In the genomic region with DNA sequence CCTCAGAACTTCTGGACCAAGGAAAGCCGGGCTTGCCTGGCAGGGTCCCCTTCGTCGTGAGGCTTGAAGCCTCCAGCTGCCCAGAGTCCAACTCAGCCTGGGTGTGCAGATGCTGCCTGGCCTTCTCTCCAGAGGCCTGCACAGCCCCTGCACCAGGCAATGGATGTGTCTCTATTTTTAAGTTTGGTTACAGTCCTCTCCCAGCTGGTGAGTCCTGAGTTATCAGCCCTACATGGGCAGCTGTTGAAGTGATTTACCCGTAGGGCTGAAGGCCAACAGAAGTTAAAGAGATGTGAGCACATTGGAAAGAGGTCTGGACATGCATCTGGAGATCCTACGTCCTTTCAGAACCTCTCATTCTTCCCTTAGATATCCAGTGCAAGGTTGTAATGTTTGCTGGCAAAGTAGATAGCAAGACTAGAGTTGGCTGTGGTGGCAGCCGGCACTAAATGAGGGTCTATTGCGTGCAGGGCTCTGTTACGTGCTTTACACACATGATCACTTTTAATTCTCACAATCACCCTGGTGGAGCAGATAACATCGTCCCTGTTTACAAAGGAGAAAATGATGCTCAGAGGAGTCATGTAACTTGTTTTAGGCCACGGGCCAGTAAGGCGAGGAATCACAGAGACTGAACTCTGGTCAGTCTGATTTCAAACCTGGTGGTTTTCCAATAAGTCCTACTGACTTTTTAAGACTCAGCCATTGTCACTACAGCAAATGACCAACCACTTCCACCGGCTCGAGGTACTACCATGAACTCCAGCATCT, we compare ENCODE assay signal across 11 cellular contexts. TPM values are rescaled to one million over a fixed set of nuclear protein-coding genes. Genes with fewer than 3 reads are reported as not detected.
A peak's percentile ranks its signal among the peaks of the same experiment; 100 is the strongest.
DNase-seq lines count a peak whose midpoint lies in the region; ATAC-seq, FAIRE-seq and TF ChIP-seq lines count a peak whose summit lies in the region.
"Had no signal": no experiment of that assay in that cellular context is flagged by ENCODE, and none has a peak within 500 bp of the region (broad histone marks: within the 10 kb centered on the region; RNA-seq: fewer than 3 reads in every experiment).

No MANE protein-coding gene starts in this region.

- no peaks in the 10 kb centered on the region; the same call in 1 of the 2 replicates for H3F3A ChIP-seq in MM.1S (ENCODE audit: insufficient read depth, low read length)

- H3K4me3 ChIP-seq in IMR-90 (ENCODE audit: insufficient read depth, low read depth, low read length) (no peak overlapping the region), bronchial epithelial cell (ENCODE audit: low read depth, low read length) (no peak overlapping the region), HepG2 (replicated peaks in 1 of 3; ENCODE audit: insufficient read depth in 1 of 3, low read depth in 2 of 3, low read length in 3 of 3) (no peak overlapping the region), stomach smooth muscle (ENCODE audit: low read length in 2 of 2) (peak overlapping the region; percentile 20 to 49), MM.1S (ENCODE audit: low read length) (no peak overlapping the region)
- H3K4me3 ChIP-seq: skin epidermis had no signal

- peak overlapping the region; percentile 79 for H2BK20ac ChIP-seq in IMR-90 (ENCODE audit: low read depth, low read length)

- H2AFZ ChIP-seq in IMR-90 (replicated peaks; ENCODE audit: low read length, poor library complexity), result peak overlapping the region; percentile 25
- no peak overlapping the region for H2AFZ ChIP-seq in HepG2 (ENCODE audit: low read length)
- H2AFZ ChIP-seq in MM.1S (ENCODE audit: low read length), result no peak overlapping the region

- H4K20me1 ChIP-seq in IMR-90 (ENCODE audit: insufficient read depth, low read length) (peaks cover 11% of the 10 kb centered on the region), HepG2 (ENCODE audit: insufficient read depth, low read length) (no peaks in the 10 kb centered on the region), MM.1S (ENCODE audit: insufficient read depth, low read length) (no peaks in the 10 kb centered on the region)

- BruUV-seq in IMR-90 (replicated peaks; lab: Mats Ljungman, UMichigan), result no TSS peak
- BruUV-seq in HepG2 (replicated peaks; lab: Mats Ljungman, UMichigan), result no TSS peak

- H3K4me2 ChIP-seq in IMR-90 (ENCODE audit: low read depth, low read length), result peak overlapping the region; percentile 29
- peak overlapping the region; percentile 69 for H3K4me2 ChIP-seq in HepG2 (ENCODE audit: low read depth, low read length)
- no peak overlapping the region for H3K4me2 ChIP-seq in MM.1S (ENCODE audit: low read depth, low read length)

- H3K23ac ChIP-seq in IMR-90 (ENCODE audit: low read depth, low read length), result peak overlapping the region; percentile 37

- H3K4me1 ChIP-seq in IMR-90 (ENCODE audit: control insufficient read depth, insufficient read depth, low read length) (peaks cover 51% of the 10 kb centered on the region), HepG2 (ENCODE audit: insufficient read depth, low read length) (peaks cover 47% of the 10 kb centered on the region), stomach smooth muscle (ENCODE audit: control insufficient read depth, insufficient read depth, low read length) (peaks cover 74% of the 10 kb centered on the region), MM.1S (ENCODE audit: low read length) (peaks cover 10% of the 10 kb centered on the region)

- H3K9me2 ChIP-seq in MM.1S (replicated peaks; ENCODE audit: insufficient read depth, low read length), result no peaks in the 10 kb centered on the region

- no peak overlapping the region for H3K56ac ChIP-seq in IMR-90 (ENCODE audit: extremely low read depth, insufficient read depth, low read length)

- peak overlapping the region; percentile 39 for H2AK9ac ChIP-seq in IMR-90 (replicated peaks; ENCODE audit: low read depth, low read length, poor library complexity)

- CTCF ChIA-PET in IMR-90 (lab: Yijun Ruan, JAX) (interaction anchor here (1.0 kb wide), 1 partner anchor 47 kb away, joined by 3 read pairs; no protein-coding TSS in a partner anchor), HepG2 (lab: Yijun Ruan, JAX; ENCODE audit: low intra/inter-chr PET ratio, low total read pairs) (no interaction called here)

- peak overlapping the region; percentile 44; the same call in 1 of the 2 replicates for H4K91ac ChIP-seq in IMR-90 (ENCODE audit: insufficient read depth, low read depth, low read length)

- POLR2A ChIA-PET in IMR-90 (lab: Charles Lee; ENCODE audit: unreplicated experiment) (interaction anchor here (1.2 kb wide), 1 partner anchor 13 kb away, joined by 3 read pairs; no protein-coding TSS in a partner anchor), HepG2 (lab: Yijun Ruan, JAX) (interaction anchor here (1.0 to 2.1 kb wide), 3 partner anchors 9 to 13 kb away, joined by 3 to 11 read pairs (median 7); no protein-coding TSS in a partner anchor)

- 90% methylated on average over 4 of the region's 13 CpGs; no CpG with 5 or more reads in 1 of the 2 experiments for WGBS in IMR-90 (ENCODE audit: extremely low coverage in 2 of 2, insufficient read length in 1 of 2), 2 experiments
- WGBS in HepG2 (ENCODE audit: low lambda C conversion rate), result 76% methylated on average over 13 of the region's 13 CpGs

- peak overlapping the region; percentile 72 for H2AK5ac ChIP-seq in IMR-90 (ENCODE audit: low read depth, low read length)

- TF ChIP-seq RAD21 in IMR-90 (IDR thresholded peaks at IDR 0.05; ENCODE audit: low read length), result no peak
- TF ChIP-seq RAD21 in HepG2 (CRISPR knock-in tag; IDR thresholded peaks at IDR 0.05), result no peak

- dilution Hi-C loops in IMR-90 (cut with HindIII; ENCODE audit: low sequenced_read_pairs, unreplicated experiment), result no loop called here

- no peaks in the 10 kb centered on the region for H3K9me3 ChIP-seq in IMR-90 (ENCODE audit: control insufficient read depth, insufficient read depth, low read length)
- H3K9me3 ChIP-seq in HepG2 (ENCODE audit: low read length), result no peaks in the 10 kb centered on the region
- H3K9me3 ChIP-seq in stomach smooth muscle (ENCODE audit: control insufficient read depth in 2 of 2, low read length in 2 of 2), result no peaks in the 10 kb centered on the region
- no peaks in the 10 kb centered on the region for H3K9me3 ChIP-seq in MM.1S (replicated peaks; ENCODE audit: insufficient read depth, low read length)

- no peaks in the 10 kb centered on the region for H3K27me3 ChIP-seq in IMR-90 (ENCODE audit: control insufficient read depth, insufficient read depth, low read length)
- H3K27me3 ChIP-seq in bronchial epithelial cell (ENCODE audit: control insufficient read depth, insufficient read depth, low read length), result no peaks in the 10 kb centered on the region
- no peaks in the 10 kb centered on the region for H3K27me3 ChIP-seq in HepG2 (ENCODE audit: control insufficient read depth in 1 of 2, insufficient read depth in 2 of 2, low read length in 2 of 2)
- H3K27me3 ChIP-seq in stomach smooth muscle (ENCODE audit: control insufficient read depth in 1 of 2, insufficient read depth in 2 of 2, low read length in 2 of 2), result no peaks in the 10 kb centered on the region
- H3K27me3 ChIP-seq in MM.1S (replicated peaks; ENCODE audit: insufficient read depth, low read length), result no peaks in the 10 kb centered on the region

- peaks cover 51% of the 10 kb centered on the region for H3K9me1 ChIP-seq in IMR-90 (ENCODE audit: insufficient read depth, low read length)

- peak overlapping the region; percentile 13 for H3K18ac ChIP-seq in IMR-90 (ENCODE audit: low read depth, low read length)

- H4K5ac ChIP-seq in IMR-90 (ENCODE audit: low read depth, low read length), result peak overlapping the region; percentile 18

- TF ChIP-seq POLR2A in IMR-90 (IDR thresholded peaks at IDR 0.05; ENCODE audit: low read depth, low read length), result no peak
- TF ChIP-seq POLR2A in HepG2 (IDR thresholded peaks at IDR 0.05; ENCODE audit: insufficient read depth in 1 of 2, low read depth in 2 of 2, low read length in 2 of 2), result no peak

- H3K4ac ChIP-seq in IMR-90 (ENCODE audit: low read depth, low read length), result peak overlapping the region; percentile 43

- H3K9ac ChIP-seq in IMR-90 (ENCODE audit: low read depth, low read length) (no peak overlapping the region), HepG2 (ENCODE audit: insufficient read depth, low read depth, low read length) (no peak overlapping the region; the same call in 1 of the 2 replicates), stomach smooth muscle (ENCODE audit: low read length in 2 of 2) (peak overlapping the region in 1 of 2 donors; percentile 13), MM.1S (ENCODE audit: low read length) (no peak overlapping the region)

- peaks cover 25 to 69% of the 10 kb centered on the region in 2 experiments for H3K79me1 ChIP-seq in IMR-90 (ENCODE audit: low read depth in 1 of 2, low read length in 2 of 2)

- H3K14ac ChIP-seq in IMR-90 (replicated peaks; ENCODE audit: low read depth, low read length), result peak overlapping the region; percentile 8

- H4K8ac ChIP-seq in IMR-90 (ENCODE audit: low read depth in 2 of 2, low read length in 2 of 2), result peak overlapping the region in 1 of 2 experiments; percentile 55; a peak in 2 of 4 replicates

- peaks cover 10% of the 10 kb centered on the region; the same call in 1 of the 2 replicates for H3K36me3 ChIP-seq in IMR-90 (ENCODE audit: control insufficient read depth, insufficient read depth, low read length)
- peaks cover 5% of the 10 kb centered on the region for H3K36me3 ChIP-seq in bronchial epithelial cell (ENCODE audit: control insufficient read depth, insufficient read depth, low read length)
- peaks cover 3 to 43% of the 10 kb centered on the region in 2 experiments; a peak in 4 of 5 replicates for H3K36me3 ChIP-seq in HepG2 (replicated peaks in 1 of 2; ENCODE audit: control insufficient read depth in 1 of 2, insufficient read depth in 2 of 2, low read length in 2 of 2)
- H3K36me3 ChIP-seq in stomach smooth muscle (ENCODE audit: control insufficient read depth in 2 of 2, insufficient read depth in 2 of 2, low read length in 2 of 2), result peaks cover 20 to 29% of the 10 kb centered on the region in 2 donors
- no peaks in the 10 kb centered on the region for H3K36me3 ChIP-seq in MM.1S (replicated peaks; ENCODE audit: insufficient read depth, low read length)

- TF ChIP-seq EP300 in HepG2 (IDR thresholded peaks at IDR 0.05; ENCODE audit: low read depth in 2 of 2, low read length in 2 of 2) (no peak), HepG2 (CRISPR knock-in tag; IDR thresholded peaks at IDR 0.05; ENCODE audit: borderline replicate concordance) (no peak)

- peak; percentile 58 for DNase-seq in IMR-90
- DNase-seq in bronchial epithelial cell (ENCODE audit: low read depth), result no peak
- no peak for DNase-seq in HepG2 (ENCODE audit: low spot score)
- DNase-seq in ecto neural progenitor cell (ENCODE audit: low spot score), result no peak
- DNase-seq in DMS79 (lab: John Stamatoyannopoulos, UW), result no peak
- no peak for DNase-seq in NOMO-1 (lab: John Stamatoyannopoulos, UW; ENCODE audit: unreplicated experiment in 2 of 2)
- DNase-seq in MM.1S, result no peak
- DNase-seq: activated T-cell treated with anti-CD3 and anti-CD28 coated beads, Interleukin-2, amount 50 U/mL, for 1 hour had no signal

- in situ Hi-C loops in IMR-90 (cut with MboI; ENCODE audit: low sequenced_read_pairs), result no loop called here
- in situ Hi-C loops in HepG2 (cut with HindIII; ENCODE audit: extremely low pct_ligation_motif_present, low pct_unique_long_range_greater_than_20kb), result no loop called here

- TF ChIP-seq CTCF in IMR-90 (conservative IDR thresholded peaks at IDR 0.05; ENCODE audit: low read depth, low read length) (no peak), bronchial epithelial cell (IDR thresholded peaks at IDR 0.05; ENCODE audit: insufficient read depth, low read length, severe bottlenecking) (no peak), HepG2 (CRISPR knock-in tag; IDR thresholded peaks at IDR 0.05) (no peak), MM.1S (IDR thresholded peaks at IDR 0.05; ENCODE audit: low read length) (no peak)

- peak; percentile 1; the same call in 1 of the 2 replicates for ATAC-seq in IMR-90 (ENCODE audit: low read depth)
- no peak for ATAC-seq in HepG2

- H2BK15ac ChIP-seq in IMR-90 (ENCODE audit: low read depth, low read length), result peak overlapping the region; percentile 61; the same call in 1 of the 3 replicates

- peak overlapping the region; percentile 61 for H2BK5ac ChIP-seq in IMR-90 (ENCODE audit: low read depth, low read length, poor library complexity, severe bottlenecking)

- H3K27ac ChIP-seq in IMR-90 (ENCODE audit: insufficient read depth, low read length) (peak overlapping the region; percentile 93; the same call in 1 of the 2 replicates), HepG2 (ENCODE audit: extremely low read length, insufficient read depth, low read length) (peak overlapping the region; percentile 61), stomach smooth muscle (ENCODE audit: low read length) (peak overlapping the region; percentile 95), MM.1S (ENCODE audit: low read length) (no peak overlapping the region)

- intact Hi-C loops in IMR-90 (cut with micrococcal nuclease) (loop anchor here (2.0 kb wide), 1 partner anchor 37 kb away; no protein-coding TSS in a partner anchor), HepG2 (cut with micrococcal nuclease; ENCODE audit: unreplicated experiment) (loop anchor here (1.0 kb wide), 1 partner anchor 10 kb away; a partner anchor contains a TSS)

- H2BK120ac ChIP-seq in IMR-90 (ENCODE audit: low read depth, low read length), result peak overlapping the region; percentile 52

- FAIRE-seq in bronchial epithelial cell (lab: Jason Lieb, UNC) (peak; percentile 18), HepG2 (lab: Jason Lieb, UNC) (no peak)

- H3K79me2 ChIP-seq in HepG2 (ENCODE audit: insufficient read depth, low read length) (peaks cover 27% of the 10 kb centered on the region), MM.1S (ENCODE audit: low read length) (no peaks in the 10 kb centered on the region)

RNA-seq across cellular contexts. Expression of a gene that starts 9.9 kb away (rescaled TPM):
- total RNA-seq in IMR-90 (2012; rRNA removed), result 16.1 and 20.1 TPM in 2 replicates
- 12.0 and 13.7 TPM in 2 replicates for polyA plus RNA-seq in IMR-90 (2012; rRNA removed)
- polyA plus RNA-seq in IMR-90 (2012; cell fraction: cytosol; rRNA removed), result 6.7 and 10.1 TPM in 2 replicates
- 6.8 and 8.8 TPM in 2 replicates for polyA plus RNA-seq in IMR-90 (2012; cell fraction: nucleus; rRNA removed; ENCODE audit: low replicate concordance)
- total RNA-seq in bronchial epithelial cell, result 7.9 and 18.1 TPM in 2 replicates
- 2.7 and 4.9 TPM in 2 replicates for total RNA-seq in HepG2 (2016; rRNA removed; fragmentation: Illumina TruSeq; extraction: Trizol)
- total RNA-seq in HepG2 (2016; cell fraction: cytosol; rRNA removed; fragmentation: Illumina TruSeq; extraction: Trizol; ENCODE audit: low read depth), result 0.44 and 0.51 TPM in 2 replicates
- total RNA-seq in HepG2 (2016; cell fraction: insoluble cytoplasmic fraction; rRNA removed; fragmentation: Illumina TruSeq; extraction: Trizol), result 2.3 and 4.4 TPM in 2 replicates
- 1.7 and 1.8 TPM in 2 replicates for total RNA-seq in HepG2 (2016; cell fraction: membrane; rRNA removed; fragmentation: Illumina TruSeq; extraction: Trizol)
- total RNA-seq in HepG2 (2016; cell fraction: nucleus; rRNA removed; fragmentation: Illumina TruSeq; extraction: Trizol), result 6.1 and 6.5 TPM in 2 replicates
- 4.2 and 6.0 TPM in 2 replicates for polyA plus RNA-seq in HepG2 (2011; rRNA removed)
- polyA plus RNA-seq in HepG2 (2011; cell fraction: cytosol; rRNA removed), result 2.8 and 3.3 TPM in 2 replicates
- polyA plus RNA-seq in HepG2 (2011; cell fraction: nucleus; rRNA removed), result 7.9 and 8.8 TPM in 2 replicates
- 4.1 and 4.9 TPM in 2 replicates for polyA plus RNA-seq in HepG2 (2012)
- 0.37 and 0.40 TPM in 2 replicates for polyA plus RNA-seq in HepG2 (2016; cell fraction: cytosol; fragmentation: Illumina TruSeq; extraction: Trizol; ENCODE audit: low read depth)
- polyA plus RNA-seq in HepG2 (2016; cell fraction: insoluble cytoplasmic fraction; fragmentation: Illumina TruSeq; extraction: Trizol; ENCODE audit: low read depth), result 4.1 and 5.1 TPM in 2 replicates
- polyA plus RNA-seq in HepG2 (2016; cell fraction: membrane; fragmentation: Illumina TruSeq; extraction: Trizol; ENCODE audit: low read depth), result 0.71 and 0.74 TPM in 2 replicates
- 7.0 and 7.3 TPM in 2 replicates for polyA plus RNA-seq in HepG2 (2016; cell fraction: nucleus; fragmentation: Illumina TruSeq; extraction: Trizol; ENCODE audit: insufficient read depth, low read depth)
- polyA minus RNA-seq in HepG2 (2011; rRNA and poly(A)+ RNA removed; ENCODE audit: low replicate concordance), result 15.1 and 17.0 TPM in 2 replicates
- 3.4 and 4.2 TPM in 2 replicates for polyA minus RNA-seq in HepG2 (2011; cell fraction: cytosol; rRNA and poly(A)+ RNA removed)
- 10.8 and 19.3 TPM in 2 replicates for polyA minus RNA-seq in HepG2 (2011; cell fraction: nucleus; rRNA and poly(A)+ RNA removed)

RNA-seq across cellular contexts. Expression of a gene that starts 41.6 kb away (rescaled TPM):
- total RNA-seq in IMR-90 (2012; rRNA removed) (not detected in 2 replicates), bronchial epithelial cell (under 0.01 TPM in 1 of 2 replicates, not detected in the other), HepG2 (2016; rRNA removed; fragmentation: Illumina TruSeq; extraction: Trizol) (not detected in 2 replicates)
- polyA plus RNA-seq in IMR-90 (2012; rRNA removed) (not detected in 2 replicates), HepG2 (2011; rRNA removed) (not detected in 2 replicates)
- polyA plus RNA-seq in IMR-90 (2012; cell fraction: cytosol; rRNA removed), result not detected in 2 replicates
- not detected in 2 replicates for polyA plus RNA-seq in IMR-90 (2012; cell fraction: nucleus; rRNA removed; ENCODE audit: low replicate concordance)
- total RNA-seq in HepG2 (2016; cell fraction: cytosol; rRNA removed; fragmentation: Illumina TruSeq; extraction: Trizol; ENCODE audit: low read depth), result not detected in 2 replicates
- not detected in 2 replicates for total RNA-seq in HepG2 (2016; cell fraction: insoluble cytoplasmic fraction; rRNA removed; fragmentation: Illumina TruSeq; extraction: Trizol)
- total RNA-seq in HepG2 (2016; cell fraction: membrane; rRNA removed; fragmentation: Illumina TruSeq; extraction: Trizol), result not detected in 2 replicates
- not detected in 2 replicates for total RNA-seq in HepG2 (2016; cell fraction: nucleus; rRNA removed; fragmentation: Illumina TruSeq; extraction: Trizol)
- polyA plus RNA-seq in HepG2 (2011; cell fraction: cytosol; rRNA removed), result not detected in 2 replicates
- not detected in 2 replicates for polyA plus RNA-seq in HepG2 (2011; cell fraction: nucleus; rRNA removed)
- polyA plus RNA-seq in HepG2 (2012), result not detected in 2 replicates
- polyA plus RNA-seq in HepG2 (2016; cell fraction: cytosol; fragmentation: Illumina TruSeq; extraction: Trizol; ENCODE audit: low read depth), result not detected in 2 replicates
- not detected in 2 replicates for polyA plus RNA-seq in HepG2 (2016; cell fraction: insoluble cytoplasmic fraction; fragmentation: Illumina TruSeq; extraction: Trizol; ENCODE audit: low read depth)
- not detected in 2 replicates for polyA plus RNA-seq in HepG2 (2016; cell fraction: membrane; fragmentation: Illumina TruSeq; extraction: Trizol; ENCODE audit: low read depth)
- polyA plus RNA-seq in HepG2 (2016; cell fraction: nucleus; fragmentation: Illumina TruSeq; extraction: Trizol; ENCODE audit: insufficient read depth, low read depth), result not detected in 2 replicates
- 0.05 TPM in 1 of 2 replicates, not detected in the other for polyA minus RNA-seq in HepG2 (2011; rRNA and poly(A)+ RNA removed; ENCODE audit: low replicate concordance)
- polyA minus RNA-seq in HepG2 (2011; cell fraction: cytosol; rRNA and poly(A)+ RNA removed), result not detected in 2 replicates
- polyA minus RNA-seq in HepG2 (2011; cell fraction: nucleus; rRNA and poly(A)+ RNA removed), result not detected in 2 replicates
- total RNA-seq: M059J had no signal

RNA-seq across cellular contexts. Expression of a gene that starts 42.5 kb away (rescaled TPM):
- total RNA-seq in IMR-90 (2012; rRNA removed) (under 0.01 TPM in 1 of 2 replicates, not detected in the other), bronchial epithelial cell (not detected in 2 replicates), HepG2 (2016; rRNA removed; fragmentation: Illumina TruSeq; extraction: Trizol) (not detected in 2 replicates)
- polyA plus RNA-seq in IMR-90 (2012; rRNA removed) (not detected in 2 replicates), HepG2 (2011; rRNA removed) (not detected in 2 replicates)
- polyA plus RNA-seq in IMR-90 (2012; cell fraction: cytosol; rRNA removed), result not detected in 2 replicates
- not detected in 2 replicates for polyA plus RNA-seq in IMR-90 (2012; cell fraction: nucleus; rRNA removed; ENCODE audit: low replicate concordance)
- not detected in 2 replicates for total RNA-seq in HepG2 (2016; cell fraction: cytosol; rRNA removed; fragmentation: Illumina TruSeq; extraction: Trizol; ENCODE audit: low read depth)
- not detected in 2 replicates for total RNA-seq in HepG2 (2016; cell fraction: insoluble cytoplasmic fraction; rRNA removed; fragmentation: Illumina TruSeq; extraction: Trizol)
- not detected in 2 replicates for total RNA-seq in HepG2 (2016; cell fraction: membrane; rRNA removed; fragmentation: Illumina TruSeq; extraction: Trizol)
- total RNA-seq in HepG2 (2016; cell fraction: nucleus; rRNA removed; fragmentation: Illumina TruSeq; extraction: Trizol), result not detected in 2 replicates
- polyA plus RNA-seq in HepG2 (2011; cell fraction: cytosol; rRNA removed), result not detected in 2 replicates
- not detected in 2 replicates for polyA plus RNA-seq in HepG2 (2011; cell fraction: nucleus; rRNA removed)
- polyA plus RNA-seq in HepG2 (2012), result 0.07 and 0.17 TPM in 2 replicates
- not detected in 2 replicates for polyA plus RNA-seq in HepG2 (2016; cell fraction: cytosol; fragmentation: Illumina TruSeq; extraction: Trizol; ENCODE audit: low read depth)
- not detected in 2 replicates for polyA plus RNA-seq in HepG2 (2016; cell fraction: insoluble cytoplasmic fraction; fragmentation: Illumina TruSeq; extraction: Trizol; ENCODE audit: low read depth)
- polyA plus RNA-seq in HepG2 (2016; cell fraction: membrane; fragmentation: Illumina TruSeq; extraction: Trizol; ENCODE audit: low read depth), result not detected in 2 replicates
- not detected in 2 replicates for polyA plus RNA-seq in HepG2 (2016; cell fraction: nucleus; fragmentation: Illumina TruSeq; extraction: Trizol; ENCODE audit: insufficient read depth, low read depth)
- not detected in 2 replicates for polyA minus RNA-seq in HepG2 (2011; rRNA and poly(A)+ RNA removed; ENCODE audit: low replicate concordance)
- not detected in 2 replicates for polyA minus RNA-seq in HepG2 (2011; cell fraction: cytosol; rRNA and poly(A)+ RNA removed)
- not detected in 2 replicates for polyA minus RNA-seq in HepG2 (2011; cell fraction: nucleus; rRNA and poly(A)+ RNA removed)
- total RNA-seq: M059J had no signal

Comparison
In these comparisons a context has a peak if more than half of its experiments do, and no peak if none do; other contexts are left out.
1. H3K4me3 ChIP-seq: peak in stomach smooth muscle (2 of 2); none in IMR-90 (single experiment), bronchial epithelial cell (single experiment), HepG2 (0 of 3) and MM.1S (single experiment).